8 cellular contexts compared by ENCODE assay signal in genomic region chr1:30754684-30755171, GRCh38. TPM values are rescaled to one million over a fixed set of nuclear protein-coding genes. Genes with fewer than 3 reads are reported as not detected.
DNase-seq lines count a peak whose midpoint lies in the region; ATAC-seq and TF ChIP-seq lines count a peak whose summit lies in the region.

No MANE protein-coding gene starts in this region.

- H3K4me3 Mint-ChIP-seq in activated T-helper 2 cell treated with anti-CD3 and anti-CD28 coated beads, Interferon-gamma antibody, Interleukin-2, Interleukin-4, amounts not matched to agents 10 μg/mL and 5 μg/mL and 100 μg/mL, durations not matched to agents 14 hours and 24 hours and 36 hours (ENCODE audit: low read depth): peak overlapping the region; percentile 97
- H3K4me3 Mint-ChIP-seq in WTC11: no peak overlapping the region

- intact Hi-C loops in activated T-helper 2 cell treated with anti-CD3 and anti-CD28 coated beads, Interferon-gamma antibody, Interleukin-2, Interleukin-4, amounts not matched to agents 10 μg/mL and 5 μg/mL and 100 μg/mL, durations not matched to agents 14 hours and 24 hours and 36 hours (cut with micrococcal nuclease): loop anchor here (10.0 kb wide), 1 partner anchor 300 kb away; no protein-coding TSS in a partner anchor

- no peaks in the 10 kb centered on the region for H3K27me3 Mint-ChIP-seq in activated T-helper 2 cell treated with anti-CD3 and anti-CD28 coated beads, Interferon-gamma antibody, Interleukin-2, Interleukin-4, amounts not matched to agents 10 μg/mL and 5 μg/mL and 100 μg/mL, durations not matched to agents 14 hours and 24 hours and 36 hours (ENCODE audit: low read depth)
- no peaks in the 10 kb centered on the region for H3K27me3 Mint-ChIP-seq in WTC11 (ENCODE audit: low read depth)

- peak; percentile 57 for TF ChIP-seq POLR2A in GM18951 (IDR thresholded peaks at IDR 0.05; ENCODE audit: extremely low read depth, insufficient read depth, insufficient read length)

- CTCF ChIA-PET in WTC11 (lab: Charles Lee): interaction anchor here (0.8 to 1.3 kb wide), 2 partner anchors 25 to 47 kb away, joined by 3 to 4 read pairs; no protein-coding TSS in a partner anchor

- H3K9me3 Mint-ChIP-seq in activated T-helper 2 cell treated with anti-CD3 and anti-CD28 coated beads, Interferon-gamma antibody, Interleukin-2, Interleukin-4, amounts not matched to agents 10 μg/mL and 5 μg/mL and 100 μg/mL, durations not matched to agents 14 hours and 24 hours and 36 hours: no peaks in the 10 kb centered on the region
- H3K9me3 Mint-ChIP-seq in WTC11: no peaks in the 10 kb centered on the region

- POLR2A ChIA-PET in WTC11 (lab: Charles Lee): no interaction called here

- in situ Hi-C loops in GM18951 (cut with MboI; ENCODE audit: low sequenced_read_pairs, unreplicated experiment): no loop called here

- H3K4me1 Mint-ChIP-seq in activated T-helper 2 cell treated with anti-CD3 and anti-CD28 coated beads, Interferon-gamma antibody, Interleukin-2, Interleukin-4, amounts not matched to agents 10 μg/mL and 5 μg/mL and 100 μg/mL, durations not matched to agents 14 hours and 24 hours and 36 hours (ENCODE audit: low read depth): peaks cover 76% of the 10 kb centered on the region
- H3K4me1 Mint-ChIP-seq in WTC11: peaks cover 21% of the 10 kb centered on the region

- ATAC-seq in HG03097 (IDR thresholded peaks at IDR 0.05; ENCODE audit: low FRiP score, unreplicated experiment) (peak; percentile 40), WTC11 (no peak)

- H3K36me3 Mint-ChIP-seq in activated T-helper 2 cell treated with anti-CD3 and anti-CD28 coated beads, Interferon-gamma antibody, Interleukin-2, Interleukin-4, amounts not matched to agents 10 μg/mL and 5 μg/mL and 100 μg/mL, durations not matched to agents 14 hours and 24 hours and 36 hours (ENCODE audit: low read depth): peaks cover 52% of the 10 kb centered on the region
- H3K36me3 Mint-ChIP-seq in WTC11: no peaks in the 10 kb centered on the region

- peak overlapping the region; percentile 53 for H3K27ac Mint-ChIP-seq in activated T-helper 2 cell treated with anti-CD3 and anti-CD28 coated beads, Interferon-gamma antibody, Interleukin-2, Interleukin-4, amounts not matched to agents 10 μg/mL and 5 μg/mL and 100 μg/mL, durations not matched to agents 14 hours and 24 hours and 36 hours
- no peak overlapping the region for H3K27ac Mint-ChIP-seq in WTC11

- TF ChIP-seq CTCF in WTC11 (IDR thresholded peaks at IDR 0.05): no peak

- DNase-seq in AG08395 (ENCODE audit: low spot score): peak; percentile 22
- DNase-seq in activated T-helper 2 cell treated with anti-CD3 and anti-CD28 coated beads, Interferon-gamma antibody, Interleukin-2, Interleukin-4, amounts not matched to agents 10 μg/mL and 5 μg/mL and 100 μg/mL, durations not matched to agents 14 hours and 24 hours and 36 hours (ENCODE audit: low spot score): no peak
- DNase-seq in NCI-H510A (lab: John Stamatoyannopoulos, UW): no peak
- no peak for DNase-seq in WTC11 (ENCODE audit: low spot score)
- DNase-seq in NCI-H526 treated with DMSO at 0.1 percent for 48 hours (lab: John Stamatoyannopoulos, UW): no peak
- no peak for DNase-seq in medulla oblongata (ENCODE audit: extremely low spot score)

TF ChIP-seq in WTC11, 78 proteins besides CTCF, POLR2A, EP300 and RAD21:
- no peak for TF ChIP-seq ZNF317 (CRISPR knock-in tag; IDR thresholded peaks at IDR 0.05; ENCODE audit: borderline replicate concordance, low read depth)

RNA-seq across cellular contexts. Expression of gene LAPTM5, which starts 2.8 kb away (rescaled TPM):
- total RNA-seq in activated T-helper 2 cell treated with anti-CD3 and anti-CD28 coated beads, Interferon-gamma antibody, Interleukin-2, Interleukin-4, amounts not matched to agents 10 μg/mL and 5 μg/mL and 100 μg/mL, durations not matched to agents 14 hours and 24 hours and 36 hours: 184 and 189 TPM in 2 replicates
- total RNA-seq in WTC11 (2021): 1.3 to 1.5 TPM (median 1.3 TPM) in 3 replicates

RNA-seq across cellular contexts. Expression of gene MATN1, which starts 31.3 kb away (rescaled TPM):
- 0.21 and 0.44 TPM in 2 replicates for total RNA-seq in activated T-helper 2 cell treated with anti-CD3 and anti-CD28 coated beads, Interferon-gamma antibody, Interleukin-2, Interleukin-4, amounts not matched to agents 10 μg/mL and 5 μg/mL and 100 μg/mL, durations not matched to agents 14 hours and 24 hours and 36 hours
- 0.16 to 0.25 TPM (median 0.24 TPM) in 3 replicates for total RNA-seq in WTC11 (2021)

Comparison
In these comparisons a context has a peak if more than half of its experiments do, and no peak if none do; other contexts are left out.
1. RNA of gene LAPTM5, which starts 2.8 kb away (total RNA-seq): 184 to 189 TPM in activated T-helper 2 cell treated with anti-CD3 and anti-CD28 coated beads, Interferon-gamma antibody, Interleukin-2, Interleukin-4, amounts not matched to agents 10 μg/mL and 5 μg/mL and 100 μg/mL, durations not matched to agents 14 hours and 24 hours and 36 hours; 1.3 to 1.5 TPM in WTC11; every median in the first group is over 10 times any median in the second.